Comparison of ENCODE assay signal across 8 cellular contexts in the genomic region with DNA sequence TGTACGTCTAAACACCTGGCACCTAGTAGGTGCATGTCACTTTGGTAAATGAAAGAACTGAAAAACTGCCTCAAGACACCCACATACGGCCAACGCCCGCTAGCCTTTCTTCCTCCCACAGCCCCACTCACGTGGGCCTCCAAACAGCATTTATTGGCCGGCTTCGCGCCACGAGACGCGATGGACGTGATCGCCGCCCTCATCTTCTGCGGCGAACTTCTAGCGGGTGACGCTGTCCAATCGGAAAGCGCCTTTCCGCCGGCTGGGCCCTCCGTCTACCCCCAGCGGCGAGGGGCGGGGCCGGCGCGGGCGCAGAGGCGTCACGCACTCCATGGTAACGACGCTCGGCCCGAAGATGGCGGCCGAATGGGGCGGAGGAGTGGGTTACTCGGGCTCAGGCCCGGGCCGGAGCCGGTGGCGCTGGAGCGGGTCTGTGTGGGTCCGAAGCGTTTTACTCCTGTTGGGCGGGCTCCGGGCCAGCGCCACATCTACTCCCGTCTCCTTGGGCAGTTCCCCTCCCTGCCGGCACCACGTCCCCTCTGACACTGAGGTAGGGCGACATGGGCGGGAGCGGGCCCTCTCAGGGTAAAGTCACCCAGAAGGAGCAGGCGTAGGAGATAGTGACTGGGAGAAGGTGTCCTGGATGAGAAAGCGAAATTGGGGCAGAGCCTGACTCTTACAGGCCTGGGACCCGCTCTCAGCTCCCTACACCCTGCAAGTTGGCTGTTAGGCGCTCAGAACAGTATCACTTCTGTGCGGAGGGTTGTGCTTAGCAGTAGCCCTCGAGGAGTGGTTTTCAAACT. TPM values are rescaled to one million over a fixed set of nuclear protein-coding genes. Genes with fewer than 3 reads are reported as not detected.
A peak's percentile ranks its signal among the peaks of the same experiment; 100 is the strongest.
DNase-seq lines count a peak whose midpoint lies in the region; ATAC-seq, FAIRE-seq and TF ChIP-seq lines count a peak whose summit lies in the region.

A gene with protein sequence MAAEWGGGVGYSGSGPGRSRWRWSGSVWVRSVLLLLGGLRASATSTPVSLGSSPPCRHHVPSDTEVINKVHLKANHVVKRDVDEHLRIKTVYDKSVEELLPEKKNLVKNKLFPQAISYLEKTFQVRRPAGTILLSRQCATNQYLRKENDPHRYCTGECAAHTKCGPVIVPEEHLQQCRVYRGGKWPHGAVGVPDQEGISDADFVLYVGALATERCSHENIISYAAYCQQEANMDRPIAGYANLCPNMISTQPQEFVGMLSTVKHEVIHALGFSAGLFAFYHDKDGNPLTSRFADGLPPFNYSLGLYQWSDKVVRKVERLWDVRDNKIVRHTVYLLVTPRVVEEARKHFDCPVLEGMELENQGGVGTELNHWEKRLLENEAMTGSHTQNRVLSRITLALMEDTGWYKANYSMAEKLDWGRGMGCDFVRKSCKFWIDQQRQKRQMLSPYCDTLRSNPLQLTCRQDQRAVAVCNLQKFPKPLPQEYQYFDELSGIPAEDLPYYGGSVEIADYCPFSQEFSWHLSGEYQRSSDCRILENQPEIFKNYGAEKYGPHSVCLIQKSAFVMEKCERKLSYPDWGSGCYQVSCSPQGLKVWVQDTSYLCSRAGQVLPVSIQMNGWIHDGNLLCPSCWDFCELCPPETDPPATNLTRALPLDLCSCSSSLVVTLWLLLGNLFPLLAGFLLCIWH (plus strand): TSS at position 327 of the 803 bp plus-strand sequence. CDS start 29 bp downstream, at position 356.

- H3K27me3 Mint-ChIP-seq in natural killer cell treated with Interleukin-12 subunit alpha and Interleukin-12 subunit beta and Interleukin-15 and Interleukin-18, amount 100 ng/mL, for 72 hours = no peaks in the 10 kb centered on the region

- TF ChIP-seq CTCF in RWPE1 (conservative IDR thresholded peaks at IDR 0.05; ENCODE audit: low read depth) = no peak

- TF ChIP-seq POLR2A in H54 (IDR thresholded peaks at IDR 0.05; ENCODE audit: low read depth, low read length) = peak; percentile 76

- H3K36me3 Mint-ChIP-seq in natural killer cell treated with Interleukin-12 subunit alpha and Interleukin-12 subunit beta and Interleukin-15 and Interleukin-18, amount 100 ng/mL, for 72 hours = peaks cover 10% of the 10 kb centered on the region

- peak within 1 kb of the TSS; percentile 88 to 91 for H3K27ac Mint-ChIP-seq in natural killer cell treated with Interleukin-12 subunit alpha and Interleukin-12 subunit beta and Interleukin-15 and Interleukin-18, amount 100 ng/mL, for 72 hours

- FAIRE-seq in H54 (lab: Jason Lieb, UNC) = peak; percentile 90

- POLR2A ChIA-PET in RWPE1 (lab: Yijun Ruan, JAX; ENCODE audit: low non-redundant PET) = interaction anchor here (0.5 kb wide), 1 partner anchor 1165 kb away, joined by 3 read pairs; no protein-coding TSS in a partner anchor

- CTCF ChIA-PET in RWPE1 (lab: Yijun Ruan, JAX) = interaction anchor here (1.4 kb wide), 1 partner anchor 120 kb away, joined by 4 read pairs; no protein-coding TSS in a partner anchor

- H3K9me3 Mint-ChIP-seq in natural killer cell treated with Interleukin-12 subunit alpha and Interleukin-12 subunit beta and Interleukin-15 and Interleukin-18, amount 100 ng/mL, for 72 hours = no peaks in the 10 kb centered on the region

- peaks cover 42 to 50% of the 10 kb centered on the region in 2 donors for H3K4me1 Mint-ChIP-seq in natural killer cell treated with Interleukin-12 subunit alpha and Interleukin-12 subunit beta and Interleukin-15 and Interleukin-18, amount 100 ng/mL, for 72 hours (ENCODE audit: low read depth in 2 of 2)

- ATAC-seq in natural killer cell treated with Interleukin-12 subunit alpha and Interleukin-12 subunit beta and Interleukin-15 and Interleukin-18, amount 100 ng/mL, for 72 hours = peak; percentile 98 to 99

- peak within 1 kb of the TSS; percentile 86 for H3K4me3 Mint-ChIP-seq in natural killer cell treated with Interleukin-12 subunit alpha and Interleukin-12 subunit beta and Interleukin-15 and Interleukin-18, amount 100 ng/mL, for 72 hours

- DNase-seq in ELF-1 (ENCODE audit: low read depth, low spot score) (peak; percentile 95), H54 (ENCODE audit: insufficient read length, low spot score) (peak; percentile 87), LoVo (ENCODE audit: low spot score) (peak; percentile 96), RWPE1 (ENCODE audit: low spot score) (peak; percentile 95), fibroblast of peridontal ligament (ENCODE audit: extremely low read depth) (peak; percentile 95)
- DNase-seq in activated T-helper 9 cell treated with anti-CD3 and anti-CD28 coated beads, Interleukin-2, amount 50 U/mL, for 16 hours (ENCODE audit: low read depth) = peak; percentile 93
- peak; percentile 97 for DNase-seq in natural killer cell treated with Interleukin-12 subunit alpha and Interleukin-12 subunit beta and Interleukin-15 and Interleukin-18, amount 100 ng/mL, for 72 hours (ENCODE audit: low spot score)
- DNase-seq in stimulated activated naive CD4-positive, alpha-beta T cell treated with Interleukin-2 at 50 U/mL for 16 hours (lab: John Stamatoyannopoulos, UW) = peak; percentile 95

- H3K27ac ChIP-seq in RWPE1 = peak within 1 kb of the TSS; percentile 77

RNA-seq across cellular contexts. Expression of the gene that starts here (rescaled TPM):
- 1 to 10 TPM; 2.6 to 4.2 TPM for total RNA-seq in natural killer cell treated with Interleukin-12 subunit alpha and Interleukin-12 subunit beta and Interleukin-15 and Interleukin-18, amount 100 ng/mL, for 72 hours

Comparison
In these comparisons a context has a peak if more than half of its experiments do, and no peak if none do; other contexts are left out.
1. Peak in every context shown above with its lines: DNase-seq, ATAC-seq and H3K27ac ChIP-seq.